ENCODE assay signal across 1 cellular context in the genomic region with DNA sequence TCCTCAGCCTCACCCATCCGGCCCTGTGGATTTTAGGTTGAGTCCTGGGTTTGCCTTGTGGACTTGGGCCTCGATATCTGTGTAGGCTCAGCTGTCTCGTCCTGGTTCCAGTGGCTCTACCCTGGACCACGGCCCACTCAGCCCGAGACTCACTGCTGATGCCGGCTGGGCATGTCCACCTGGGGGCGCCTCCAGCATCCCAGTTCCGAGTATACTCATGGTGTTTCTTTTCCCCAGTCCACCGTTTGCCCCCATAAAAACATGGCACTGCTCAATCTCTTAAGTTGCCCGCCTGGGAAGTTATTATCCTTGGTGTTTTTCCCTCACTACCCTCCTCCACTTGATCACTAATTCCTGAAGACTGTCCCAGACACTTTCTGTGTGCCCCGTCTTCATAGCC.
TF ChIP-seq lines count a peak whose summit lies in the region.

No MANE protein-coding gene starts in this region.

TF ChIP-seq in WTC11, 78 proteins besides CTCF, POLR2A, EP300 and RAD21 (continued from another document):
- TF ChIP-seq, protein P1, sequence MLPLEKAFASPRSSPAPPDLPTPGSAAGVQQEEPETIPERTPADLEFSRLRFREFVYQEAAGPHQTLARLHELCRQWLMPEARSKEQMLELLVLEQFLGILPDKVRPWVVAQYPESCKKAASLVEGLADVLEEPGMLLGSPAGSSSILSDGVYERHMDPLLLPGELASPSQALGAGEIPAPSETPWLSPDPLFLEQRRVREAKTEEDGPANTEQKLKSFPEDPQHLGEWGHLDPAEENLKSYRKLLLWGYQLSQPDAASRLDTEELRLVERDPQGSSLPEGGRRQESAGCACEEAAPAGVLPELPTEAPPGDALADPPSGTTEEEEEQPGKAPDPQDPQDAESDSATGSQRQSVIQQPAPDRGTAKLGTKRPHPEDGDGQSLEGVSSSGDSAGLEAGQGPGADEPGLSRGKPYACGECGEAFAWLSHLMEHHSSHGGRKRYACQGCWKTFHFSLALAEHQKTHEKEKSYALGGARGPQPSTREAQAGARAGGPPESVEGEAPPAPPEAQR (CRISPR knock-in tag; IDR thresholded peaks at IDR 0.05): no peak
- TF ChIP-seq NR1H2 (CRISPR knock-in tag; IDR thresholded peaks at IDR 0.05): no peak
- no peak for TF ChIP-seq EMX1 (CRISPR knock-in tag; IDR thresholded peaks at IDR 0.05)
